In the genomic region with DNA sequence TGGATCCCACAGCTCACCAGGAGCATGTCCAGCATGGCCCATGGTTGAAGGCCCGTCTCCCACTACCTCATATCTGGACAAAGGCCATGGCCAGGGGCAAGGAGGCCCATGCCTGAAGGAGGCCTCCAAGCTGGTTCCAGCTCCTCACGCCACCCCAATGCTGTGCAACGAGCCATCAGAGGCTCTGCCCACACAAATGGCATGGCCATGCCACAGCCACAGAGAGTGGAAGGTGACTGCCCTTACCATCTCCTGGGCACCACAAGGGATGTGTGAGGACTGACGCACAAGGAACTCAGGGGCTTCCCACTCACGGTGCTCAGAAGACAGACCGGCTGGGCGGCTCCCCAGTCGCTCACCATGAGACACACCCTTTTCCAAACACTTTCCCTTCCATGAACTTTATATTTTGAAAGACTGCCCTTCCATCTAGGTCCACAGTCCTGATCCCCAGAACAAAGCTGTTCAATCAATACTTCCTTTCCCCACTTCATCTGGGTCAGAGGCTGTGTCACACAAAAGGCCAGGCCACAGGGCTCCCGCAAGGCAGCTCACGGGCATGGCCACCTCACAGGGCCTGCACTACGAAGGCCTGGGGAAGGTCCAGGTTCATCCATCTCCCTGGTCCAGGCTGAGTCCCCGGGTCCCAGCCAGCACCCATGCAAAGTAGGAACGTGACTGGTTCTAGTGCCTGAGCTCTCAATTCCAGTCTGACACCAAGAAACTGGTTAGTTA, we compare ENCODE assay signal across 18 cellular contexts.
DNase-seq lines count a peak whose midpoint lies in the region; ATAC-seq, FAIRE-seq and TF ChIP-seq lines count a peak whose summit lies in the region.
"Had no signal": no experiment of that assay in that cellular context is flagged by ENCODE, and none has a peak within 500 bp of the region (broad histone marks: within the 10 kb centered on the region; RNA-seq: fewer than 3 reads in every experiment).

No MANE protein-coding gene starts in this region.

- in situ Hi-C loops in HepG2 (cut with HindIII; ENCODE audit: extremely low pct_ligation_motif_present, low pct_unique_long_range_greater_than_20kb), result loop anchor here (5.0 kb wide), 1 partner anchor 52 kb away; no protein-coding TSS in a partner anchor
- in situ Hi-C loops in ACHN (cut with HindIII; ENCODE audit: low pct_ligation_motif_present, low pct_unique_long_range_greater_than_20kb, low sequenced_read_pairs), result no loop called here

- no peaks in the 10 kb centered on the region for H3K4me1 ChIP-seq in HepG2 (ENCODE audit: insufficient read depth, low read length)

- peaks cover 90 to 97% of the 10 kb centered on the region in 2 donors for H3K36me3 Mint-ChIP-seq in CD14-positive monocyte
- H3K36me3 Mint-ChIP-seq in T-helper 17 cell (ENCODE audit: low read depth), result peaks cover 6% of the 10 kb centered on the region
- H3K36me3 Mint-ChIP-seq in progenitor cell of endocrine pancreas (ENCODE audit: insufficient read depth), result peaks cover 38% of the 10 kb centered on the region

- H3K4me3 ChIP-seq in HepG2 (replicated peaks in 1 of 3; ENCODE audit: insufficient read depth in 1 of 3, low read depth in 2 of 3, low read length in 3 of 3), result no peak overlapping the region
- no peak overlapping the region for H3K4me3 ChIP-seq in H7 (ENCODE audit: insufficient read depth, low read depth, low read length)
- H3K4me3 ChIP-seq: BLaER1 treated with 17β-estradiol and CSF1 and Interleukin-3, amounts not matched to agents 10 nM and 100 nM; GM12878 had no signal

- H3K9ac ChIP-seq in HepG2 (ENCODE audit: insufficient read depth, low read depth, low read length), result no peak overlapping the region
- H3K9ac ChIP-seq: BLaER1 treated with 17β-estradiol and CSF1 and Interleukin-3, amounts not matched to agents 10 nM and 100 nM had no signal

- ATAC-seq in T-helper 17 cell (no peak), HepG2 (peak; percentile 69)
- ATAC-seq: GM12878 had no signal

- H4K20me1 ChIP-seq in HepG2 (ENCODE audit: insufficient read depth, low read length), result no peaks in the 10 kb centered on the region

- TF ChIP-seq EP300 in HepG2 (IDR thresholded peaks at IDR 0.05; ENCODE audit: low read depth in 2 of 2, low read length in 2 of 2) (no peak), HepG2 (CRISPR knock-in tag; IDR thresholded peaks at IDR 0.05; ENCODE audit: borderline replicate concordance) (no peak)

- H3K4me1 Mint-ChIP-seq in CD14-positive monocyte (no peaks in the 10 kb centered on the region), T-helper 17 cell (no peaks in the 10 kb centered on the region), progenitor cell of endocrine pancreas (ENCODE audit: low read depth) (no peaks in the 10 kb centered on the region)

- no peak for FAIRE-seq in HepG2 (lab: Jason Lieb, UNC)
- FAIRE-seq: GM12878, GM18507, HTR-8/SVneo had no signal

- no peak overlapping the region for H3K4me3 Mint-ChIP-seq in CD14-positive monocyte
- no peak overlapping the region for H3K4me3 Mint-ChIP-seq in T-helper 17 cell
- no peak overlapping the region for H3K4me3 Mint-ChIP-seq in progenitor cell of endocrine pancreas (ENCODE audit: low read depth)
- H3K4me3 Mint-ChIP-seq: CD4-positive, alpha-beta T cell had no signal

- H3K27me3 Mint-ChIP-seq in CD14-positive monocyte (ENCODE audit: low read depth in 3 of 3) (peaks cover 0 to 4% (median 0%) of the 10 kb centered on the region in 3 donors), T-helper 17 cell (no peaks in the 10 kb centered on the region), progenitor cell of endocrine pancreas (no peaks in the 10 kb centered on the region)
- H3K27me3 Mint-ChIP-seq: CD4-positive, alpha-beta T cell had no signal

- no peaks in the 10 kb centered on the region for H3K79me2 ChIP-seq in HepG2 (ENCODE audit: insufficient read depth, low read length)

- no peak overlapping the region for H3K27ac ChIP-seq in HepG2 (ENCODE audit: extremely low read length, insufficient read depth, low read length)
- H3K27ac ChIP-seq: BLaER1 treated with 17β-estradiol and CSF1 and Interleukin-3, amounts not matched to agents 10 nM and 100 nM had no signal

- H3K27me3 ChIP-seq in HepG2 (ENCODE audit: control insufficient read depth in 1 of 2, insufficient read depth in 2 of 2, low read length in 2 of 2), result no peaks in the 10 kb centered on the region
- H3K27me3 ChIP-seq in H7 (ENCODE audit: control insufficient read depth, insufficient read depth, low read length), result no peaks in the 10 kb centered on the region
- H3K27me3 ChIP-seq: BLaER1 treated with 17β-estradiol and CSF1 and Interleukin-3, amounts not matched to agents 10 nM and 100 nM had no signal

- peak overlapping the region in 4 of 7 donors; percentile 11 to 81 (median 40) for H3K27ac Mint-ChIP-seq in CD14-positive monocyte
- H3K27ac Mint-ChIP-seq in T-helper 17 cell, result peak overlapping the region; percentile 53
- H3K27ac Mint-ChIP-seq in progenitor cell of endocrine pancreas, result peak overlapping the region; percentile 52
- H3K27ac Mint-ChIP-seq: CD4-positive, alpha-beta T cell had no signal

- CTCF ChIA-PET in HepG2 (lab: Yijun Ruan, JAX; ENCODE audit: low intra/inter-chr PET ratio, low total read pairs), result no interaction called here

- TF ChIP-seq RAD21 in HepG2 (CRISPR knock-in tag; IDR thresholded peaks at IDR 0.05), result no peak

- peaks cover 15 to 43% of the 10 kb centered on the region in 2 experiments; a peak in 4 of 5 replicates for H3K36me3 ChIP-seq in HepG2 (replicated peaks in 1 of 2; ENCODE audit: control insufficient read depth in 1 of 2, insufficient read depth in 2 of 2, low read length in 2 of 2)
- peaks cover 13% of the 10 kb centered on the region for H3K36me3 ChIP-seq in H7 (replicated peaks; ENCODE audit: control insufficient read depth, insufficient read depth, low read length)

- H3K4me2 ChIP-seq in HepG2 (ENCODE audit: low read depth, low read length), result no peak overlapping the region
- H3K4me2 ChIP-seq: BLaER1 treated with 17β-estradiol and CSF1 and Interleukin-3, amounts not matched to agents 10 nM and 100 nM had no signal

- H3K9me3 ChIP-seq in T-helper 17 cell (ENCODE audit: control insufficient read depth, low read length, poor library complexity, severe bottlenecking), result no peaks in the 10 kb centered on the region
- no peaks in the 10 kb centered on the region for H3K9me3 ChIP-seq in HepG2 (ENCODE audit: low read length)

- intact Hi-C loops in CD14-positive monocyte (cut with micrococcal nuclease) (no loop called here), HepG2 (cut with micrococcal nuclease; ENCODE audit: unreplicated experiment) (no loop called here)

- POLR2A ChIA-PET in HepG2 (lab: Yijun Ruan, JAX), result no interaction called here

- TF ChIP-seq CTCF in CD14-positive monocyte (IDR thresholded peaks at IDR 0.05), result no peak
- no peak for TF ChIP-seq CTCF in HepG2 (CRISPR knock-in tag; IDR thresholded peaks at IDR 0.05)
- TF ChIP-seq CTCF in progenitor cell of endocrine pancreas (IDR thresholded peaks at IDR 0.05; ENCODE audit: unreplicated experiment), result no peak

- no peak for DNase-seq in CD14-positive monocyte (ENCODE audit: low spot score)
- DNase-seq in T-helper 17 cell, result no peak
- DNase-seq in HepG2 (ENCODE audit: low spot score), result no peak
- DNase-seq in progenitor cell of endocrine pancreas (ENCODE audit: low spot score, unreplicated experiment), result no peak
- no peak for DNase-seq in globus pallidus (ENCODE audit: low spot score)
- DNase-seq in H7, result no peak
- no peak for DNase-seq in ACHN
- DNase-seq: 8988T; Calu3; CD4-positive, alpha-beta T cell; DMS 273 treated with DMSO at 0.1 percent for 48 hours; DMS79; GOT3; HCEC 1CT had no signal

- WGBS in HepG2 (ENCODE audit: low lambda C conversion rate), result 91% methylated on average over 11 of the region's 13 CpGs

- H2AFZ ChIP-seq in HepG2 (ENCODE audit: low read length), result no peak overlapping the region

- no TSS peak for BruUV-seq in HepG2 (replicated peaks; lab: Mats Ljungman, UMichigan)

- TF ChIP-seq POLR2A in HepG2 (IDR thresholded peaks at IDR 0.05; ENCODE audit: insufficient read depth in 1 of 2, low read depth in 2 of 2, low read length in 2 of 2), result no peak

- no peaks in the 10 kb centered on the region for H3K9me3 Mint-ChIP-seq in CD14-positive monocyte
- no peaks in the 10 kb centered on the region for H3K9me3 Mint-ChIP-seq in progenitor cell of endocrine pancreas (ENCODE audit: low read depth)
- H3K9me3 Mint-ChIP-seq: CD4-positive, alpha-beta T cell had no signal

TF ChIP-seq in HepG2, 621 proteins besides CTCF, POLR2A, EP300 and RAD21 (continues in another document):
- TF ChIP-seq NCOR1 (IDR thresholded peaks at IDR 0.05; ENCODE audit: borderline replicate concordance, low read length) (peak; percentile 37; the same call in 1 of the 2 replicates), AGO1 (IDR thresholded peaks at IDR 0.05; ENCODE audit: low read depth, low read length, poor library complexity, severe bottlenecking) (no peak), PHF8 (CRISPR knock-in tag; IDR thresholded peaks at IDR 0.05) (no peak), PITX1 (CRISPR knock-in tag; IDR thresholded peaks at IDR 0.05) (no peak), CHD2 (IDR thresholded peaks at IDR 0.05; ENCODE audit: low read depth, low read length) (no peak), SALL1 (CRISPR knock-in tag; IDR thresholded peaks at IDR 0.05) (peak; percentile 41; the same call in 1 of the 2 replicates)
- TF ChIP-seq, protein P1, sequence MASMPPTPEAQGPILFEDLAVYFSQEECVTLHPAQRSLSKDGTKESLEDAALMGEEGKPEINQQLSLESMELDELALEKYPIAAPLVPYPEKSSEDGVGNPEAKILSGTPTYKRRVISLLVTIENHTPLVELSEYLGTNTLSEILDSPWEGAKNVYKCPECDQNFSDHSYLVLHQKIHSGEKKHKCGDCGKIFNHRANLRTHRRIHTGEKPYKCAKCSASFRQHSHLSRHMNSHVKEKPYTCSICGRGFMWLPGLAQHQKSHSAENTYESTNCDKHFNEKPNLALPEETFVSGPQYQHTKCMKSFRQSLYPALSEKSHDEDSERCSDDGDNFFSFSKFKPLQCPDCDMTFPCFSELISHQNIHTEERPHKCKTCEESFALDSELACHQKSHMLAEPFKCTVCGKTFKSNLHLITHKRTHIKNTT (CRISPR knock-in tag; IDR thresholded peaks at IDR 0.05), result no peak
